ENCODE assay signal across 8 cellular contexts in genomic region chr17:16568541-16569357, GRCh38. TPM values are rescaled to one million over a fixed set of nuclear protein-coding genes. Genes with fewer than 3 reads are reported as not detected.
DNase-seq lines count a peak whose midpoint lies in the region; ATAC-seq and TF ChIP-seq lines count a peak whose summit lies in the region.

Gene ZNF287 (minus strand): TSS chr17:16569204. CDS start chr17:16567731, 1,473 bp downstream.

- H3K4me1 Mint-ChIP-seq in activated naive CD8-positive, alpha-beta T cell (ENCODE audit: low read depth), result peaks cover 16% of the 10 kb centered on the region

- ATAC-seq in GM21723 (IDR thresholded peaks at IDR 0.05; ENCODE audit: unreplicated experiment), result peak; percentile 91
- peak; percentile 97 for ATAC-seq in omental fat pad (ENCODE audit: low FRiP score)

- no peak for TF ChIP-seq CTCF in omental fat pad (IDR thresholded peaks at IDR 0.05)

- H3K9me3 Mint-ChIP-seq in activated naive CD8-positive, alpha-beta T cell (ENCODE audit: low read depth), result no peaks in the 10 kb centered on the region

- peaks cover 7% of the 10 kb centered on the region for H3K36me3 Mint-ChIP-seq in activated naive CD8-positive, alpha-beta T cell

- peak within 1 kb of the TSS; percentile 86 for H3K4me3 Mint-ChIP-seq in activated naive CD8-positive, alpha-beta T cell

- H3K27ac Mint-ChIP-seq in activated naive CD8-positive, alpha-beta T cell, result peak within 1 kb of the TSS; percentile 64

- peak within 1 kb of the TSS; percentile 59 for H3K27ac ChIP-seq in temporal lobe (ENCODE audit: low read depth, low read length)

- peaks cover 6% of the 10 kb centered on the region for H3K27me3 Mint-ChIP-seq in activated naive CD8-positive, alpha-beta T cell

- DNase-seq in DMS79 (lab: John Stamatoyannopoulos, UW), result peak; percentile 56
- peak; percentile 77 for DNase-seq in LHCN-M2 (ENCODE audit: low read depth)
- peak; percentile 99 for DNase-seq in SHP77 treated with DMSO at 0.1 percent for 48 hours (lab: John Stamatoyannopoulos, UW)
- DNase-seq in glomerular visceral epithelial cell (ENCODE audit: extremely low spot score), result peak; percentile 72
- peak; percentile 79 for DNase-seq in omental fat pad (ENCODE audit: low spot score)

RNA-seq across cellular contexts. Expression of gene ZNF287, which starts in this region (rescaled TPM):
- total RNA-seq in LHCN-M2 (2014; rRNA removed), result 4.3 and 11.4 TPM in 2 replicates
- 4.8 TPM for polyA plus RNA-seq in LHCN-M2 (2012)
- total RNA-seq in omental fat pad, result 1 to 10 TPM; 1.9 to 6.8 (median 2.3) TPM
- total RNA-seq in temporal lobe, result 19.4 TPM

Comparison
In these comparisons a context has a peak if more than half of its experiments do, and no peak if none do; other contexts are left out.
1. Peak in every context shown above with its lines: DNase-seq, ATAC-seq and H3K27ac ChIP-seq.